8 cellular contexts compared by ENCODE assay signal in the genomic region with DNA sequence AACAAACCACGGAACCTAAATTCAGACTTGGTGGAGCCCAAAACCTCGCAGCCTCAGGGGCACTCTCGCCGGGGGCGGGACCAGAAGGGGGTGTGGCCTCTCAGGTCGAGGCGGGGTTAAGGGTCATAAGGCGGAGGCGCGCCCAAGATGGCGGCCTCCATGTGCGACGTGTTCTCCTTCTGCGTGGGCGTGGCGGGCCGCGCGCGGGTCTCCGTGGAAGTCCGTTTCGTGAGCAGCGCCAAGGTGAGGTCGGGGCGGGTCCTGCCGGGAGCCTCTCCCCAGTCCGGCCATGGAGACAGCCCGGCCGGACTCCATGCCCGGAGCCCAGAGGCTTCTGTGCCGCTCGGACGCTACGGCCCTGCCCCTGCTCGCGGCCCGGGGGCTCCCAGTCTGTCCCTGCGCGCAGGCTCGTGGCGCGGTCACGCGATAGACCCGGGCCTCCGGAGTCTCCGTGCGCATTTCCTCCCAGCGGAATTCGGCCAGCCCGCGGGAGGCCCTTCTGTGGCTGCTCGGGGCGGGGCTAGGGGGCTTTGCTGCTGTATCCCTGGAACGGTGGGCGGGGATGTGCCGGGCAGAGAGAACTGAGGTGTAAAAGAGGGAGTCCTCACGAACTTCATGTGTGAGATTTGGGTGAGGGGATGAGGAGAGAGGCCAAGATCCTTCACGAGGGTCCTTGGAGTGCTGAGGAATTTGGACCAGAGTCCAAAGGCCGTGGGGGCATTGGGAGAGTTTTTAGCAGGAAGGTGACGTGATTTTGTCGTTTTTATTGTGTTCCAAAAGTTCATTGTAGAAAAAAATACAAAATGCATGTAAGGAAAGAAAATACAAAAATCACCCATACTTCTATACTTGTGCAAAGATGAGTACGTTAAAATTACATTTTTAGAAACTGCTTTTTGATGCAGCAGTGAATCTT. TPM values are rescaled to one million over a fixed set of nuclear protein-coding genes. Genes with fewer than 3 reads are reported as not detected.
A peak's percentile ranks its signal among the peaks of the same experiment; 100 is the strongest.
DNase-seq lines count a peak whose midpoint lies in the region; ATAC-seq and TF ChIP-seq lines count a peak whose summit lies in the region.

A gene (plus strand): TSS at position 126 of the 916 bp plus-strand sequence. CDS start 22 bp downstream, at position 148.

- peak within 1 kb of the TSS; percentile 96 for H3K4me3 Mint-ChIP-seq in activated CD4-positive, alpha-beta memory T cell treated with anti-CD3 and anti-CD28 coated beads for 36 hours

- ATAC-seq in GM19328 (IDR thresholded peaks at IDR 0.05; ENCODE audit: unreplicated experiment), result peak; percentile 92
- ATAC-seq in HG03469 (IDR thresholded peaks at IDR 0.05; ENCODE audit: unreplicated experiment), result peak; percentile 88

- intact Hi-C loops in activated CD4-positive, alpha-beta memory T cell treated with anti-CD3 and anti-CD28 coated beads for 36 hours (cut with micrococcal nuclease), result loop anchor here (1.0 to 5.0 kb wide), 4 partner anchors 19 to 322 kb away; a partner anchor contains a TSS

- no peak for TF ChIP-seq CTCF in C4-2B (conservative IDR thresholded peaks at IDR 0.05)

- peak within 1 kb of the TSS; percentile 59 for H3K27ac ChIP-seq in C4-2B

- H3K27ac Mint-ChIP-seq in activated CD4-positive, alpha-beta memory T cell treated with anti-CD3 and anti-CD28 coated beads for 36 hours, result peak within 1 kb of the TSS; percentile 91

- H3K4me1 Mint-ChIP-seq in activated CD4-positive, alpha-beta memory T cell treated with anti-CD3 and anti-CD28 coated beads for 36 hours (ENCODE audit: low read depth), result peaks cover 42% of the 10 kb centered on the region

- DNase-seq in NCI-H82 treated with DMSO at 0.1 percent for 48 hours (lab: John Stamatoyannopoulos, UW; ENCODE audit: unreplicated experiment) (peak; percentile 66), ecto neural progenitor cell (ENCODE audit: low spot score) (peak; percentile 91), lung microvascular endothelial cell (ENCODE audit: low read depth in 2 of 2) (peak; percentile 80 to 93)
- DNase-seq in activated CD4-positive, alpha-beta memory T cell treated with anti-CD3 and anti-CD28 coated beads for 36 hours, result peak; percentile 95
- peak; percentile 84 to 93 (median 89) for DNase-seq in stimulated activated CD4-positive, alpha-beta T cell treated with anti-CD3 and anti-CD28 coated beads, TNF-alpha, amount 100 ng/mL, for 48 hours (ENCODE audit: low read depth in 3 of 3)

- H3K36me3 Mint-ChIP-seq in activated CD4-positive, alpha-beta memory T cell treated with anti-CD3 and anti-CD28 coated beads for 36 hours, result peaks cover 1% of the 10 kb centered on the region

- POLR2A ChIA-PET in activated CD4-positive, alpha-beta memory T cell treated with anti-CD3 and anti-CD28 coated beads for 36 hours (lab: Charles Lee), result interaction anchor here (1.2 to 5.1 kb wide), 3 partner anchors 11 to 19 kb away, joined by 3 to 32 read pairs (median 4); a partner anchor contains a TSS

- H3K9me3 Mint-ChIP-seq in activated CD4-positive, alpha-beta memory T cell treated with anti-CD3 and anti-CD28 coated beads for 36 hours, result no peaks in the 10 kb centered on the region

- CTCF ChIA-PET in activated CD4-positive, alpha-beta memory T cell treated with anti-CD3 and anti-CD28 coated beads for 36 hours (lab: Charles Lee), result interaction anchor here (0.9 to 8.7 kb wide), 10 partner anchors 19 to 221 kb away, joined by 3 to 158 read pairs (median 12); a partner anchor contains a TSS

- peaks cover under 1% of the 10 kb centered on the region for H3K27me3 Mint-ChIP-seq in activated CD4-positive, alpha-beta memory T cell treated with anti-CD3 and anti-CD28 coated beads for 36 hours

RNA-seq across cellular contexts. Expression of the gene that starts here (rescaled TPM):
- 10 to 100 TPM; 40.0 to 42.0 TPM for total RNA-seq in activated CD4-positive, alpha-beta memory T cell treated with anti-CD3 and anti-CD28 coated beads for 36 hours
- total RNA-seq in lung microvascular endothelial cell, result 9.4 and 11.1 TPM in 2 replicates

Comparison
In these comparisons a context has a peak if more than half of its experiments do, and no peak if none do; other contexts are left out.
1. Peak in every context shown above with its lines: DNase-seq, ATAC-seq and H3K27ac ChIP-seq.